Comparison of ENCODE assay signal across 10 cellular contexts in the genomic region with DNA sequence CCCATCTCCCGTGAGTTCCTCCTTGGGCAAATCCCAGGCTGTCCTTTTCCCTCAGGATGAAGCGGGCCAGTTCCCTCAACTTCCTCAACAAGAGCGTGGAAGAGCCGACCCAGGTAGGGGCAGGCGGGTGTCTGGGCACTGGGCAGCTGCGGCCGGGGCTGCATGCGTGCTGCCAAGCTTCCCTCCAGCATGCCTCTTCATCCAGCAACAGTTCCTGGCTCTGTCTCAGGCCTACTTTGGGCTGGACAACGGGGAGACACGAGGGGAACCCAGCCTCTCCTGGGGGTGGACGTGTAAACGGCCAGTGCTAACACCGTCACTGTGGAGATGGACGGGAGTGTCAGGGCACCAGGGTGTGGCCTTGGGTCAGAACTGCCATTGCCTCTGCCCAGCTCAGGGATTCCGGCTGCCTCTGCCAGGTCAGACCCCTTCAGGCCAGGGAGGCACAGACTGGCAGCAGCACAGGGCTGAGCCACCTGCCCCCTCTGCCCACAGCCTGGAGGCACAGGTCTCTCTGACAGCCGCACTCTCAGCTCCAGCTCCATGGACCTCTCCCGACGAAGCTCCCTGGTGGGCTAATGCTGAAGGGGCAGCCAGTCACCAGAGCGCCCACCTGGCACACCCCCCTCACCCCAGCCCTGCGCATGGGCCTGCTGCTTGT. TPM values are rescaled to one million over a fixed set of nuclear protein-coding genes. Genes with fewer than 3 reads are reported as not detected.
DNase-seq lines count a peak whose midpoint lies in the region; ATAC-seq and TF ChIP-seq lines count a peak whose summit lies in the region.
"Had no signal": no experiment of that assay in that cellular context is flagged by ENCODE, and none has a peak within 500 bp of the region (broad histone marks: within the 10 kb centered on the region; RNA-seq: fewer than 3 reads in every experiment).

No MANE protein-coding gene starts in this region.

- no peak for TF ChIP-seq EP300 in stomach (IDR thresholded peaks at IDR 0.05)

- H3K9me3 Mint-ChIP-seq in T-helper 1 cell treated with Interleukin-12 subunit alpha and Interleukin-12 subunit beta and Interleukin-4 antibody, amounts not matched to agents 30 μg/mL and 1 μg/mL, for 36 hours = no peaks in the 10 kb centered on the region
- no peaks in the 10 kb centered on the region for H3K9me3 Mint-ChIP-seq in activated T-helper 2 cell treated with anti-CD3 and anti-CD28 coated beads, Interferon-gamma antibody, Interleukin-2, Interleukin-4, amounts not matched to agents 10 μg/mL and 5 μg/mL and 100 μg/mL, durations not matched to agents 14 hours and 24 hours and 36 hours

- H2AFZ ChIP-seq in hepatocyte = no peak overlapping the region

- peaks cover 19% of the 10 kb centered on the region for H3K36me3 Mint-ChIP-seq in T-helper 1 cell treated with Interleukin-12 subunit alpha and Interleukin-12 subunit beta and Interleukin-4 antibody, amounts not matched to agents 30 μg/mL and 1 μg/mL, for 36 hours (ENCODE audit: low read depth)
- peaks cover 37% of the 10 kb centered on the region for H3K36me3 Mint-ChIP-seq in activated T-helper 2 cell treated with anti-CD3 and anti-CD28 coated beads, Interferon-gamma antibody, Interleukin-2, Interleukin-4, amounts not matched to agents 10 μg/mL and 5 μg/mL and 100 μg/mL, durations not matched to agents 14 hours and 24 hours and 36 hours (ENCODE audit: low read depth)

- ATAC-seq in HG02588 (IDR thresholded peaks at IDR 0.05; ENCODE audit: unreplicated experiment) (no peak), HG03025 (IDR thresholded peaks at IDR 0.05; ENCODE audit: low FRiP score, unreplicated experiment) (no peak)

- no peak for TF ChIP-seq POLR2A in stomach (IDR thresholded peaks at IDR 0.05)

- H3K9me3 ChIP-seq in hepatocyte (ENCODE audit: low read depth) (no peaks in the 10 kb centered on the region), stomach (no peaks in the 10 kb centered on the region)

- peaks cover 28% of the 10 kb centered on the region for H3K79me2 ChIP-seq in hepatocyte

- H3K36me3 ChIP-seq in hepatocyte (replicated peaks; ENCODE audit: insufficient read depth, low read depth) (no peaks in the 10 kb centered on the region), stomach (peaks cover 20 to 58% (median 54%) of the 10 kb centered on the region in 4 donors)

- H3K4me3 ChIP-seq in hepatocyte (no peak overlapping the region), stomach (peak overlapping the region; percentile 72 to 81 (median 78))

- H3K4me3 Mint-ChIP-seq in T-helper 1 cell treated with Interleukin-12 subunit alpha and Interleukin-12 subunit beta and Interleukin-4 antibody, amounts not matched to agents 30 μg/mL and 1 μg/mL, for 36 hours = no peak overlapping the region
- H3K4me3 Mint-ChIP-seq in activated T-helper 2 cell treated with anti-CD3 and anti-CD28 coated beads, Interferon-gamma antibody, Interleukin-2, Interleukin-4, amounts not matched to agents 10 μg/mL and 5 μg/mL and 100 μg/mL, durations not matched to agents 14 hours and 24 hours and 36 hours (ENCODE audit: low read depth) = peak overlapping the region; percentile 78

- peak overlapping the region; percentile 89 for H3K27ac ChIP-seq in hepatocyte
- peak overlapping the region; percentile 90 to 98 (median 98) for H3K27ac ChIP-seq in stomach

- TF ChIP-seq CTCF in hepatocyte (IDR thresholded peaks at IDR 0.05; ENCODE audit: poor library complexity) (no peak), stomach (IDR thresholded peaks at IDR 0.05) (no peak)

- H3K27me3 ChIP-seq in hepatocyte (no peaks in the 10 kb centered on the region), stomach (no peaks in the 10 kb centered on the region)

- peaks cover 18% of the 10 kb centered on the region for H4K20me1 ChIP-seq in hepatocyte (ENCODE audit: insufficient read depth, poor library complexity, severe bottlenecking)

- peaks cover 24% of the 10 kb centered on the region for H3K4me1 Mint-ChIP-seq in T-helper 1 cell treated with Interleukin-12 subunit alpha and Interleukin-12 subunit beta and Interleukin-4 antibody, amounts not matched to agents 30 μg/mL and 1 μg/mL, for 36 hours (ENCODE audit: low read depth)
- peaks cover 24% of the 10 kb centered on the region for H3K4me1 Mint-ChIP-seq in activated T-helper 2 cell treated with anti-CD3 and anti-CD28 coated beads, Interferon-gamma antibody, Interleukin-2, Interleukin-4, amounts not matched to agents 10 μg/mL and 5 μg/mL and 100 μg/mL, durations not matched to agents 14 hours and 24 hours and 36 hours (ENCODE audit: low read depth)

- intact Hi-C loops in activated T-helper 2 cell treated with anti-CD3 and anti-CD28 coated beads, Interferon-gamma antibody, Interleukin-2, Interleukin-4, amounts not matched to agents 10 μg/mL and 5 μg/mL and 100 μg/mL, durations not matched to agents 14 hours and 24 hours and 36 hours (cut with micrococcal nuclease) = loop anchor here (2.0 to 5.0 kb wide), 2 partner anchors 46 to 214 kb away; a partner anchor contains a TSS
- intact Hi-C loops in stomach (cut with DNase I; ENCODE audit: low total_unique reads) = no loop called here

- peaks cover 11% of the 10 kb centered on the region for H3K4me1 ChIP-seq in hepatocyte (ENCODE audit: insufficient read depth)
- H3K4me1 ChIP-seq in stomach = peaks cover 16 to 46% (median 43%) of the 10 kb centered on the region in 4 donors

- no peaks in the 10 kb centered on the region for H3K27me3 Mint-ChIP-seq in T-helper 1 cell treated with Interleukin-12 subunit alpha and Interleukin-12 subunit beta and Interleukin-4 antibody, amounts not matched to agents 30 μg/mL and 1 μg/mL, for 36 hours (ENCODE audit: low read depth)
- no peaks in the 10 kb centered on the region for H3K27me3 Mint-ChIP-seq in activated T-helper 2 cell treated with anti-CD3 and anti-CD28 coated beads, Interferon-gamma antibody, Interleukin-2, Interleukin-4, amounts not matched to agents 10 μg/mL and 5 μg/mL and 100 μg/mL, durations not matched to agents 14 hours and 24 hours and 36 hours (ENCODE audit: low read depth)

- H3K4me2 ChIP-seq in hepatocyte = peak overlapping the region; percentile 91

- peak overlapping the region; percentile 71 for H3K27ac Mint-ChIP-seq in T-helper 1 cell treated with Interleukin-12 subunit alpha and Interleukin-12 subunit beta and Interleukin-4 antibody, amounts not matched to agents 30 μg/mL and 1 μg/mL, for 36 hours
- H3K27ac Mint-ChIP-seq in activated T-helper 2 cell treated with anti-CD3 and anti-CD28 coated beads, Interferon-gamma antibody, Interleukin-2, Interleukin-4, amounts not matched to agents 10 μg/mL and 5 μg/mL and 100 μg/mL, durations not matched to agents 14 hours and 24 hours and 36 hours = no peak overlapping the region

- WGBS in hepatocyte (ENCODE audit: low lambda C conversion rate, missing lambda C conversion rate) = 92% methylated on average over 20 of the region's 20 CpGs
- WGBS in stomach, 5 donors = 73 to 84% (median 80%) methylated on average over 11 to 20 of the region's 20 CpGs

- DNase-seq in T-helper 1 cell = no peak
- no peak for DNase-seq in activated T-helper 2 cell treated with anti-CD3 and anti-CD28 coated beads, Interferon-gamma antibody, Interleukin-2, Interleukin-4, amounts not matched to agents 10 μg/mL and 5 μg/mL and 100 μg/mL, durations not matched to agents 14 hours and 24 hours and 36 hours (ENCODE audit: low spot score)
- DNase-seq in hepatocyte (ENCODE audit: low spot score) = no peak
- DNase-seq in stomach = no peak
- DNase-seq in Kasumi-1 (lab: John Stamatoyannopoulos, UW) = no peak
- DNase-seq: activated T-cell treated with anti-CD3 and anti-CD28 coated beads, Interleukin-2, amount 50 U/mL, for 1 hour; NCI-H524 treated with DMSO at 0.1 percent for 48 hours had no signal

- H3K9me2 ChIP-seq in hepatocyte (replicated peaks; ENCODE audit: insufficient read depth) = no peaks in the 10 kb centered on the region

RNA-seq across cellular contexts. Expression of a gene that starts 1.9 kb away (rescaled TPM):
- 134 and 139 TPM in 2 replicates for total RNA-seq in activated T-helper 2 cell treated with anti-CD3 and anti-CD28 coated beads, Interferon-gamma antibody, Interleukin-2, Interleukin-4, amounts not matched to agents 10 μg/mL and 5 μg/mL and 100 μg/mL, durations not matched to agents 14 hours and 24 hours and 36 hours
- total RNA-seq in hepatocyte = 87.9 and 88.4 TPM in 2 replicates
- 17.5 and 19.9 TPM in 2 replicates for polyA plus RNA-seq in hepatocyte
- 10 to 100 TPM; 19.3 to 93.6 (median 36.7) TPM for total RNA-seq in stomach
- 100 to 1,000 TPM in 2 of 3 donors, 10 to 100 TPM in 1; 98.0 to 170 (median 168) TPM for polyA plus RNA-seq in stomach

RNA-seq across cellular contexts. Expression of a gene that starts 9.0 kb away (rescaled TPM):
- 48.3 and 51.9 TPM in 2 replicates for total RNA-seq in activated T-helper 2 cell treated with anti-CD3 and anti-CD28 coated beads, Interferon-gamma antibody, Interleukin-2, Interleukin-4, amounts not matched to agents 10 μg/mL and 5 μg/mL and 100 μg/mL, durations not matched to agents 14 hours and 24 hours and 36 hours
- total RNA-seq in hepatocyte (13.4 and 19.2 TPM in 2 replicates), stomach (10 to 100 TPM in 3 of 5 donors, 1 to 10 TPM in 2; 2.9 to 94.2 (median 12.6) TPM)
- polyA plus RNA-seq in hepatocyte (28.8 and 35.3 TPM in 2 replicates), stomach (10 to 100 TPM in 2 of 3 donors, 1 to 10 TPM in 1; 7.5 to 19.5 (median 10.7) TPM)

RNA-seq across cellular contexts. Expression of a gene that starts 11.5 kb away (rescaled TPM):
- 0.91 and 1.5 TPM in 2 replicates for total RNA-seq in activated T-helper 2 cell treated with anti-CD3 and anti-CD28 coated beads, Interferon-gamma antibody, Interleukin-2, Interleukin-4, amounts not matched to agents 10 μg/mL and 5 μg/mL and 100 μg/mL, durations not matched to agents 14 hours and 24 hours and 36 hours
- total RNA-seq in hepatocyte (0.36 and 1.7 TPM in 2 replicates), stomach (not detected)
- polyA plus RNA-seq in hepatocyte (6.2 and 7.3 TPM in 2 replicates), stomach (1 to 10 TPM in 1 of 3 donors, under 1 TPM in 2; 0.50 to 1.5 (median 0.80) TPM)

RNA-seq across cellular contexts. Expression of a gene that starts 22.4 kb away (rescaled TPM):
- 78.9 and 85.2 TPM in 2 replicates for total RNA-seq in activated T-helper 2 cell treated with anti-CD3 and anti-CD28 coated beads, Interferon-gamma antibody, Interleukin-2, Interleukin-4, amounts not matched to agents 10 μg/mL and 5 μg/mL and 100 μg/mL, durations not matched to agents 14 hours and 24 hours and 36 hours
- total RNA-seq in hepatocyte (111 and 132 TPM in 2 replicates), stomach (100 to 1,000 TPM in 1 of 5 donors, 10 to 100 TPM in 4; 11.6 to 122 (median 41.9) TPM)
- polyA plus RNA-seq in hepatocyte (265 and 267 TPM in 2 replicates), stomach (10 to 100 TPM; 67.1 to 88.1 (median 87.7) TPM)

RNA-seq across cellular contexts. Expression of a gene that starts 25.2 kb away (rescaled TPM):
- total RNA-seq in activated T-helper 2 cell treated with anti-CD3 and anti-CD28 coated beads, Interferon-gamma antibody, Interleukin-2, Interleukin-4, amounts not matched to agents 10 μg/mL and 5 μg/mL and 100 μg/mL, durations not matched to agents 14 hours and 24 hours and 36 hours = not detected in 2 replicates
- total RNA-seq in hepatocyte (20.6 and 21.4 TPM in 2 replicates), stomach (10 to 100 TPM in 2 of 5 donors, 1 to 10 TPM in 1, not detected in 2; 2.8 to 19.6 (median 18.3) TPM)
- polyA plus RNA-seq in hepatocyte (36.4 and 48.6 TPM in 2 replicates), stomach (1 to 10 TPM in 2 of 3 donors, under 1 TPM in 1; 0.46 to 2.8 (median 2.4) TPM)
